In genomic region chr13:71034018-71034417, GRCh38 we compare ENCODE assay signal across 29 cellular contexts.
"Had no signal": no experiment of that assay in that cellular context is flagged by ENCODE, and none has a peak within 500 bp of the region (broad histone marks: within the 10 kb centered on the region; RNA-seq: fewer than 3 reads in every experiment).

No MANE protein-coding gene starts in this region.

- H3K4me1 ChIP-seq: ascending aorta had no signal

- H3K4me3 ChIP-seq: ascending aorta, cardiac muscle cell had no signal

- H3K36me3 ChIP-seq: ascending aorta, cardiac muscle cell, WERI-Rb-1 had no signal

- DNase-seq: activated CD4-positive, alpha-beta memory T cell treated with anti-CD3 and anti-CD28 coated beads, Interleukin-2, amount 10 ng/mL, durations not matched to agents 7 days and 5 days; activated CD4-positive, alpha-beta T cell treated with anti-CD3 and anti-CD28 coated beads for 1 hour; activated CD4-positive, alpha-beta T cell treated with anti-CD3 and anti-CD28 coated beads for 36 hours; activated CD4-positive, alpha-beta T cell treated with anti-CD3 and anti-CD28 coated beads for 48 hours; activated CD4-positive, alpha-beta T cell treated with anti-CD3 and anti-CD28 coated beads, Interleukin-2, amount 10 ng/mL, durations not matched to agents 7 days and 5 days; activated CD4-positive, alpha-beta T cell treated with anti-CD3 and anti-CD28 coated beads, Interleukin-2, amount 50 U/mL, for 48 hours; activated CD4-positive, CD25-positive, alpha-beta regulatory T cell; activated CD8-positive, alpha-beta memory T cell treated with anti-CD3 and anti-CD28 coated beads for 24 hours; activated CD8-positive, alpha-beta memory T cell treated with anti-CD3 and anti-CD28 coated beads, Interleukin-2, amount 10 ng/mL, durations not matched to agents 7 days and 5 days; activated CD8-positive, alpha-beta memory T cell treated with anti-CD3 and anti-CD28 coated beads, Interleukin-2, amount 50 U/mL, for 48 hours; activated CD8-positive, alpha-beta T cell treated with anti-CD3 and anti-CD28 coated beads, Interleukin-2, amount 10 ng/mL, durations not matched to agents 7 days and 5 days; activated effector memory CD4-positive, alpha-beta T cell treated with Interleukin-2 at 50 U/mL for 16 hours; activated gamma-delta T cell; activated naive CD4-positive, alpha-beta T cell treated with anti-CD3 and anti-CD28 coated beads, Interleukin-2, amount 10 ng/mL, durations not matched to agents 7 days and 5 days; activated naive CD4-positive, alpha-beta T cell treated with Interleukin-2 at 50 U/mL for 16 hours; activated naive CD8-positive, alpha-beta T cell treated with anti-CD3 and anti-CD28 coated beads, Interleukin-2, amount 10 ng/mL, durations not matched to agents 7 days and 5 days; activated naive CD8-positive, alpha-beta T cell treated with anti-CD3 and anti-CD28 coated beads, Interleukin-2, amount 50 U/mL, for 24 hours; activated T-cell treated with anti-CD3 and anti-CD28 coated beads, Interleukin-2, amount 50 U/mL, for 24 hours; activated T-cell treated with anti-CD3 and anti-CD28 coated beads, Interleukin-2, amount 50 U/mL, for 48 hours; amygdala; anterior cingulate cortex; caudate nucleus; cerebellar nuclear complex; T-helper 1 cell; T-helper 2 cell; T-helper 9 cell; WERI-Rb-1 had no signal

- H3K27me3 ChIP-seq: ascending aorta, cardiac muscle cell had no signal

- H3K9me3 ChIP-seq: ascending aorta had no signal

- H3K27ac ChIP-seq: ascending aorta, cardiac muscle cell, WERI-Rb-1 had no signal
